In the genomic region with DNA sequence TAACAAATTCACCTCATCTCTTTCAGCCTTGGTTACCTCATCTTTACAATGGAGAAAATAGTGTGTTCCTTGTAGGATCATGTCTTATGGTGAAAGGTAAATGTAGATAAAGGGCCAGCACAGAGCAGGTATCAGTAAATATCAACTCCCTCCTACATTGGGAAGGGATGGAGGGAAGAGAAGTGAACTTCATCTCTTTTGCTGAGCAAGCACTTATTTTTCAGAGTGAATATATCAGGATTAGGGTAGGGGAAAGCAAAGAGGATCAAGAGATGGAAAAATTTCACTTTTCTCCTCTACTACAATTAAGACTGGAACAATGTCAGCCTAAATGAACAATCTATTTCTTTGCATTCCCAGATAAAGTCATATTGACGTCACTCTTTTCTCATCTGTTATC, we compare ENCODE assay signal across 28 cellular contexts.
"Had no signal": no experiment of that assay in that cellular context is flagged by ENCODE, and none has a peak within 500 bp of the region (broad histone marks: within the 10 kb centered on the region; RNA-seq: fewer than 3 reads in every experiment).

No MANE protein-coding gene starts in this region.

- H3K27ac ChIP-seq: left lung, lower lobe of right lung, neural progenitor cell, ovary, right atrium auricular region, skin epidermis, testis, thyroid gland, transverse colon, upper lobe of left lung, vagina had no signal

- FAIRE-seq: islet of Langerhans, kidney had no signal

- H3K9ac ChIP-seq: neural progenitor cell had no signal

- ATAC-seq: left colon; left lung; lower lobe of right lung; natural killer cell; sciatic nerve; stimulated activated naive CD8-positive, alpha-beta T cell treated with anti-CD3 and anti-CD28 coated beads, Interleukin-15, Interleukin-2, amounts not matched to agents 100 U/mL and 50 U/mL, for 24 hours had no signal

- DNase-seq: hypothalamus; immature natural killer cell; kidney; left colon; left lung; lower lobe of right lung; mesenchymal stem cell; naive B cell; natural killer cell; nephron progenitor cell; ovary; stimulated activated CD4-positive, alpha-beta T cell treated with anti-CD3 and anti-CD28 coated beads, Interleukin-12 subunit alpha, Interleukin-12 subunit beta, amount 100 ng/mL, for 4 hours; stimulated activated CD4-positive, alpha-beta T cell treated with anti-CD3 and anti-CD28 coated beads, Interleukin-15, amount 100 ng/mL, for 24 hours; stimulated activated CD4-positive, alpha-beta T cell treated with anti-CD3 and anti-CD28 coated beads, Interleukin-2, amount 100 ng/mL, for 24 hours; stimulated activated CD4-positive, alpha-beta T cell treated with anti-CD3 and anti-CD28 coated beads, Interleukin-4, amount 100 ng/mL, for 1 hour; stimulated activated naive B cell treated with anti-CD40 and anti-IgM and Interleukin-4, amounts not matched to agents 10 μg/mL and 1 μg/mL and 100 μg/mL, for 72 hours; stimulated activated naive CD8-positive, alpha-beta T cell treated with anti-CD3 and anti-CD28 coated beads, Interleukin-15, Interleukin-2, amounts not matched to agents 100 U/mL and 50 U/mL, for 24 hours; stomach; testis; thyroid gland; transverse colon; upper lobe of left lung had no signal

- H3K9me3 ChIP-seq: left lung, lower lobe of right lung, ovary, right atrium auricular region, stomach, testis, thyroid gland, transverse colon, upper lobe of left lung, vagina had no signal

- H3K4me3 ChIP-seq: left lung, lower lobe of right lung, neural progenitor cell, ovary, right atrium auricular region, skin epidermis, stomach, testis, thyroid gland, transverse colon, upper lobe of left lung, vagina had no signal

- H3K4me1 ChIP-seq: left lung, upper lobe of left lung had no signal

- H3K27me3 ChIP-seq: left lung, ovary, right atrium auricular region, stomach, testis, thyroid gland, transverse colon, upper lobe of left lung, vagina had no signal

- H3K36me3 ChIP-seq: left lung, lower lobe of right lung, neural progenitor cell, ovary, right atrium auricular region, stomach, thyroid gland, transverse colon, upper lobe of left lung, vagina had no signal

- H3K4me2 ChIP-seq: neural progenitor cell had no signal

- H2AFZ ChIP-seq: neural progenitor cell had no signal
